In genomic region chr10:124524991-124525653, GRCh38 we compare ENCODE assay signal across 1 cellular context.
TF ChIP-seq lines count a peak whose summit lies in the region.

No MANE protein-coding gene starts in this region.

TF ChIP-seq in H1, 55 proteins besides CTCF, POLR2A, EP300 and RAD21 (continued from another document):
- TF ChIP-seq CHD7 (IDR thresholded peaks at IDR 0.05; ENCODE audit: insufficient replicate concordance, low read length) (no peak), BACH1 (IDR thresholded peaks at IDR 0.05; ENCODE audit: low read length) (no peak)
